ENCODE assay signal across 14 cellular contexts in genomic region chr16:1292808-1293207, GRCh38. TPM values are rescaled to one million over a fixed set of nuclear protein-coding genes. Genes with fewer than 3 reads are reported as not detected.
DNase-seq lines count a peak whose midpoint lies in the region; ATAC-seq, FAIRE-seq and TF ChIP-seq lines count a peak whose summit lies in the region.
"Not testable (repeated sequence)": the region's sequence is repeated elsewhere in the genome, so short reads cannot be mapped to it uniquely, and the experiment has no call there.
"Had no signal": no experiment of that assay in that cellular context is flagged by ENCODE, and none has a peak within 500 bp of the region (broad histone marks: within the 10 kb centered on the region; RNA-seq: fewer than 3 reads in every experiment).

No MANE protein-coding gene starts in this region.

- H3K9ac ChIP-seq in BLaER1; HCT116 (ENCODE audit: low read length): not testable (repeated sequence)

- not testable (repeated sequence) for TF ChIP-seq RAD21 in HCT116 (IDR thresholded peaks at IDR 0.05; ENCODE audit: low read depth)

- CTCF ChIA-PET in Calu3 (lab: Charles Lee): not testable (repeated sequence)
- CTCF ChIA-PET in HCT116 (lab: Charles Lee): interaction anchor here (0.6 kb wide), 1 partner anchor 73 kb away, joined by 7 read pairs; no protein-coding TSS in a partner anchor

- TF ChIP-seq POLR2A in HCT116 (IDR thresholded peaks at IDR 0.05; ENCODE audit: borderline replicate concordance, extremely low read depth, insufficient read depth, insufficient read length): not testable (repeated sequence)

- not testable (repeated sequence) for H3K27ac ChIP-seq in BLaER1; HCT116 (ENCODE audit: low read depth, low read length)

- H3K4me2 ChIP-seq in BLaER1: peak overlapping the region; percentile 73
- H3K4me2 ChIP-seq in HCT116 (ENCODE audit: low read length): peak overlapping the region; percentile 29; the same call in 1 of the 2 replicates

- H3K36me3 Mint-ChIP-seq in Calu3 (ENCODE audit: insufficient read depth, unreplicated experiment): peaks cover 11% of the 10 kb centered on the region

- peaks cover 35% of the 10 kb centered on the region for H3K4me1 Mint-ChIP-seq in Calu3 (ENCODE audit: low read depth, unreplicated experiment)

- not testable (repeated sequence) for H2AFZ ChIP-seq in HCT116 (ENCODE audit: low read depth, low read length, poor library complexity, severe bottlenecking)

- H3K9me3 ChIP-seq in BLaER1; HCT116 (ENCODE audit: control insufficient read depth in 1 of 2, insufficient read depth in 1 of 2, low read depth in 1 of 2, low read length in 2 of 2): not testable (repeated sequence)

- RAD21 ChIA-PET in HCT116 (lab: Charles Lee; ENCODE audit: low non-redundant PET in 1 of 2, low total read pairs in 2 of 2, uncharacterized antibody in 2 of 2, unreplicated experiment in 2 of 2): not testable (repeated sequence)

- H4K20me1 ChIP-seq in BLaER1; HCT116 (ENCODE audit: insufficient read depth): not testable (repeated sequence)

- H3K9me3 Mint-ChIP-seq in Calu3 (ENCODE audit: low read depth, unreplicated experiment): not testable (repeated sequence)

- not testable (repeated sequence) for H3K4me3 ChIP-seq in BLaER1; HCT116 (replicated peaks in 1 of 2; ENCODE audit: low read depth in 1 of 2, low read length in 2 of 2)

- not testable (repeated sequence) for BruUV-seq in Calu3 (replicated peaks; lab: Mats Ljungman, UMichigan); HCT116 (replicated peaks; lab: Mats Ljungman, UMichigan)

- not testable (repeated sequence) for H3K27me3 ChIP-seq in BLaER1; HCT116 (ENCODE audit: insufficient read depth, low read length)

- H3K27me3 Mint-ChIP-seq in Calu3 (ENCODE audit: unreplicated experiment): peaks cover 40% of the 10 kb centered on the region

- ATAC-seq in HCT116, Right ventricle myocardium inferior: not testable (repeated sequence)

- intact Hi-C loops in Calu3 (cut with micrococcal nuclease; ENCODE audit: unreplicated experiment); HCT116 (cut with micrococcal nuclease); Right ventricle myocardium inferior (cut with DNase I): not testable (repeated sequence)

- H3K4me1 ChIP-seq in BLaER1: peaks cover 85% of the 10 kb centered on the region
- H3K4me1 ChIP-seq in HCT116 (ENCODE audit: control insufficient read depth in 1 of 2, insufficient read depth in 2 of 2, low read length in 2 of 2): peaks cover 30 to 62% of the 10 kb centered on the region in 2 experiments

- not testable (repeated sequence) for H3K36me3 ChIP-seq in BLaER1; HCT116 (ENCODE audit: control insufficient read depth in 1 of 2, insufficient read depth in 2 of 2, low read length in 2 of 2)

- TF ChIP-seq CTCF in Calu3 (IDR thresholded peaks at IDR 0.05; ENCODE audit: unreplicated experiment); HCT116 (IDR thresholded peaks at IDR 0.05 in 2 of 3, conservative IDR thresholded peaks at IDR 0.05 in 1 of 3; ENCODE audit: borderline replicate concordance in 1 of 3, insufficient read depth in 1 of 3, low read depth in 2 of 3, low read length in 2 of 3): not testable (repeated sequence)

- H3K79me2 ChIP-seq in HCT116 (ENCODE audit: insufficient read depth, low read length): not testable (repeated sequence)

- not testable (repeated sequence) for DNase-seq in Calu3; HCT116 (ENCODE audit: low read depth, low spot score)
- DNase-seq in M059J (ENCODE audit: low read depth) (peak; percentile 32), RCC 7860 (ENCODE audit: low spot score) (peak; percentile 8), Right ventricle myocardium inferior (ENCODE audit: missing footprints) (peak; percentile 9)

- H3K9me2 ChIP-seq in HCT116 (ENCODE audit: insufficient read depth): not testable (repeated sequence)

- H3K4me3 Mint-ChIP-seq in Calu3 (ENCODE audit: low read depth, unreplicated experiment): not testable (repeated sequence)

- POLR2A ChIA-PET in HCT116 (lab: Charles Lee): not testable (repeated sequence)

- not testable (repeated sequence) for FAIRE-seq in RCC 7860 (lab: Jason Lieb, UNC)

- peak overlapping the region; percentile 39 for H3K27ac Mint-ChIP-seq in Calu3 (ENCODE audit: unreplicated experiment)

TF ChIP-seq in HCT116, 20 proteins besides CTCF, POLR2A, EP300 and RAD21:
- TF ChIP-seq CBX3 (IDR thresholded peaks at IDR 0.05; ENCODE audit: low read depth): 0 out of 2 replicates have a peak, but pooled peaks have one; percentile 68

RNA-seq across cellular contexts. Expression of gene UBE2I, which starts 16.6 kb away (rescaled TPM):
- total RNA-seq in Calu3 (2022) (261 and 271 TPM in 2 replicates), HCT116 (2021; ENCODE audit: unreplicated experiment) (212 TPM), Right ventricle myocardium inferior (89.4 TPM)
- polyA plus RNA-seq in HCT116 (2012): 96.9 and 135 TPM in 2 replicates
- total RNA-seq in M059J (2014; rRNA removed; shearing (Covaris generic)): 85.7 and 87.6 TPM in 2 replicates

RNA-seq across cellular contexts. Expression of gene TPSD1, which starts 36.9 kb away (rescaled TPM):
- not detected in 2 replicates for total RNA-seq in Calu3 (2022)
- total RNA-seq in HCT116 (2021; ENCODE audit: unreplicated experiment): not detected
- polyA plus RNA-seq in HCT116 (2012): not detected in 2 replicates
- total RNA-seq in M059J (2014; rRNA removed; shearing (Covaris generic)): not detected in 2 replicates
- 0.54 TPM for total RNA-seq in Right ventricle myocardium inferior
- total RNA-seq: CD4-positive, alpha-beta T cell; CD8-positive, alpha-beta memory T cell; G401; H4; H9 had no signal
- polyA plus RNA-seq: BJ; CD14-positive monocyte; CD8-positive, alpha-beta memory T cell; GM23338 had no signal

RNA-seq across cellular contexts. Expression of gene BAIAP3, which starts 40.6 kb away (rescaled TPM):
- total RNA-seq in Calu3 (2022) (2.4 and 7.0 TPM in 2 replicates), HCT116 (2021; ENCODE audit: unreplicated experiment) (44.7 TPM), Right ventricle myocardium inferior (1.9 TPM)
- polyA plus RNA-seq in HCT116 (2012): 37.2 and 44.8 TPM in 2 replicates
- 0.34 TPM in 1 of 2 replicates, not detected in the other for total RNA-seq in M059J (2014; rRNA removed; shearing (Covaris generic))
- polyA plus RNA-seq: CD14-positive monocyte had no signal

RNA-seq across cellular contexts. Expression of gene TPSAB1, which starts 52.3 kb away (rescaled TPM):
- total RNA-seq in Calu3 (2022) (not detected in 2 replicates), HCT116 (2021; ENCODE audit: unreplicated experiment) (0.25 TPM), Right ventricle myocardium inferior (9.4 TPM)
- polyA plus RNA-seq in HCT116 (2012): not detected in 2 replicates
- total RNA-seq in M059J (2014; rRNA removed; shearing (Covaris generic)): not detected in 2 replicates
- total RNA-seq: CD8-positive, alpha-beta memory T cell; G401; GM23338; H4; H9 had no signal
- polyA plus RNA-seq: BJ; CD14-positive monocyte; CD8-positive, alpha-beta memory T cell; GM23338 had no signal

RNA-seq across cellular contexts. Expression of gene TSR3, which starts 58.9 kb away (rescaled TPM):
- total RNA-seq in Calu3 (2022): 59.4 and 72.4 TPM in 2 replicates
- total RNA-seq in HCT116 (2021; ENCODE audit: unreplicated experiment): 52.7 TPM
- 40.4 and 42.8 TPM in 2 replicates for polyA plus RNA-seq in HCT116 (2012)
- 54.2 and 101 TPM in 2 replicates for total RNA-seq in M059J (2014; rRNA removed; shearing (Covaris generic))
- total RNA-seq in Right ventricle myocardium inferior: 54.6 TPM
